ENCODE assay signal across 19 cellular contexts in the genomic region with DNA sequence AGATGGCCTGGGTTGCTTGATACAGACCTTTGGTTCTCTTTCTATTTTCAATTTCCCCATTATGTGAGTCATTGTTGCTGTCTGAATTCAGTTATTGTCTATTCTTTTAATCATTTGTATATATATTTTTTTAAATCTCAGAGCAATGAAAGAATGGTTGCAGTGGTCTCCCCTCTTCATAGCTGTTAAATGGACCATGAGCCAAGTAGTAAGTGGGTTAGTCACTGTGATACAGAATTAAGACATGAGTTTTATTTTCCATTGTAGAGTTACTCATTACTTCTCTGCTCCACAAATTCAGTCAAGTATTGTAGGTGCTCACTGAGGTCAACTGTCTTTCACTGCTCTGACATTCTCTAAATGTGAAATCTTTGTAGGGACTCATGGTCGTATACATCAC.
DNase-seq lines count a peak whose midpoint lies in the region; ATAC-seq, FAIRE-seq and TF ChIP-seq lines count a peak whose summit lies in the region.
"Had no signal": no experiment of that assay in that cellular context is flagged by ENCODE, and none has a peak within 500 bp of the region (broad histone marks: within the 10 kb centered on the region; RNA-seq: fewer than 3 reads in every experiment).

No MANE protein-coding gene starts in this region.

- peak; percentile 78 for DNase-seq in ACHN
- DNase-seq in astrocyte (ENCODE audit: low read depth) = peak; percentile 25
- DNase-seq in kidney glomerular epithelial cell (lab: John Stamatoyannopoulos, UW) = peak; percentile 98
- DNase-seq in stimulated activated naive B cell treated with anti-CD40 and anti-IgM and Interleukin-4, amounts not matched to agents 10 μg/mL and 1 μg/mL and 100 μg/mL, for 72 hours = no peak
- DNase-seq in hepatic stellate cell (ENCODE audit: low spot score) = no peak
- no peak for DNase-seq in activated T-cell treated with anti-CD3 and anti-CD28 coated beads, Interleukin-2, amount 50 U/mL, for 72 hours
- DNase-seq: Calu3; CD4-positive, alpha-beta memory T cell; DMS79 treated with DMSO at 0.1 percent for 48 hours; GF-D8; H9; IMR-90 had no signal

- H3K36me3 ChIP-seq in astrocyte (ENCODE audit: insufficient read depth, low read length) = no peaks in the 10 kb centered on the region
- H3K36me3 ChIP-seq: BLaER1 had no signal

- no peak for TF ChIP-seq CTCF in astrocyte (IDR thresholded peaks at IDR 0.05; ENCODE audit: insufficient read depth, low read depth, low read length)

- in situ Hi-C loops in ACHN (cut with HindIII; ENCODE audit: low pct_ligation_motif_present, low pct_unique_long_range_greater_than_20kb, low sequenced_read_pairs) = no loop called here

- no peaks in the 10 kb centered on the region for H4K20me1 ChIP-seq in astrocyte (ENCODE audit: insufficient read depth, low read length)
- H4K20me1 ChIP-seq: BLaER1 had no signal

- FAIRE-seq in astrocyte (lab: Jason Lieb, UNC) = no peak
- FAIRE-seq: A549, H1, HTR-8/SVneo had no signal

- H3K9ac ChIP-seq in astrocyte (ENCODE audit: low read length) = no peak overlapping the region
- H3K9ac ChIP-seq: BLaER1 had no signal

- H3K36me3 Mint-ChIP-seq in astrocyte (ENCODE audit: low read depth, unreplicated experiment) = no peaks in the 10 kb centered on the region
- no peaks in the 10 kb centered on the region for H3K36me3 Mint-ChIP-seq in stimulated activated naive B cell treated with anti-CD40 and anti-IgM and Interleukin-4, amounts not matched to agents 10 μg/mL and 1 μg/mL and 100 μg/mL, for 72 hours
- H3K36me3 Mint-ChIP-seq in activated T-cell treated with anti-CD3 and anti-CD28 coated beads, Interleukin-2, amount 50 U/mL, for 72 hours (ENCODE audit: insufficient read depth in 2 of 2) = peaks cover 0 to 3% of the 10 kb centered on the region in 2 donors
- H3K36me3 Mint-ChIP-seq: CD14-positive monocyte; CD4-positive, alpha-beta memory T cell had no signal

- no peak overlapping the region for H3K4me3 Mint-ChIP-seq in astrocyte (ENCODE audit: unreplicated experiment)
- no peak overlapping the region for H3K4me3 Mint-ChIP-seq in stimulated activated naive B cell treated with anti-CD40 and anti-IgM and Interleukin-4, amounts not matched to agents 10 μg/mL and 1 μg/mL and 100 μg/mL, for 72 hours
- H3K4me3 Mint-ChIP-seq in activated T-cell treated with anti-CD3 and anti-CD28 coated beads, Interleukin-2, amount 50 U/mL, for 72 hours = no peak overlapping the region
- H3K4me3 Mint-ChIP-seq: CD14-positive monocyte; CD4-positive, alpha-beta memory T cell; H9 had no signal

- no peaks in the 10 kb centered on the region for H3K9me3 Mint-ChIP-seq in astrocyte (ENCODE audit: unreplicated experiment)
- H3K9me3 Mint-ChIP-seq in stimulated activated naive B cell treated with anti-CD40 and anti-IgM and Interleukin-4, amounts not matched to agents 10 μg/mL and 1 μg/mL and 100 μg/mL, for 72 hours = peaks cover 5 to 6% of the 10 kb centered on the region in 2 donors
- H3K9me3 Mint-ChIP-seq in activated T-cell treated with anti-CD3 and anti-CD28 coated beads, Interleukin-2, amount 50 U/mL, for 72 hours = peaks cover 6 to 8% of the 10 kb centered on the region in 2 donors
- H3K9me3 Mint-ChIP-seq: H9 had no signal

- ATAC-seq in stimulated activated naive B cell treated with anti-CD40 and anti-IgM and Interleukin-4, amounts not matched to agents 10 μg/mL and 1 μg/mL and 100 μg/mL, for 72 hours (replicated peaks) = peak; percentile 64 to 68
- ATAC-seq in GM18517 (IDR thresholded peaks at IDR 0.05; ENCODE audit: unreplicated experiment) = no peak
- ATAC-seq in activated T-cell treated with anti-CD3 and anti-CD28 coated beads, Interleukin-2, amount 50 U/mL, for 72 hours (replicated peaks in 1 of 2) = no peak
- ATAC-seq: A549 had no signal

- H3K4me2 ChIP-seq in astrocyte (ENCODE audit: low read length) = no peak overlapping the region
- H3K4me2 ChIP-seq: A549, BLaER1 had no signal

- H3K9me3 ChIP-seq in astrocyte (ENCODE audit: insufficient read depth, low read depth, low read length) = no peaks in the 10 kb centered on the region
- H3K9me3 ChIP-seq: A549, BLaER1 had no signal

- H3K4me3 ChIP-seq in astrocyte (ENCODE audit: insufficient read depth, low read depth, low read length) = no peak overlapping the region
- H3K4me3 ChIP-seq: A549, BLaER1 had no signal

- no peaks in the 10 kb centered on the region for H3K4me1 ChIP-seq in astrocyte (ENCODE audit: insufficient read depth, low read length)
- H3K4me1 ChIP-seq: A549, BLaER1 had no signal

- no peak overlapping the region for H3K27ac ChIP-seq in astrocyte (ENCODE audit: low read depth, low read length)
- H3K27ac ChIP-seq: 22Rv1, A549, BLaER1 had no signal

- H3K4me1 Mint-ChIP-seq in astrocyte (ENCODE audit: low read depth, unreplicated experiment) = no peaks in the 10 kb centered on the region
- no peaks in the 10 kb centered on the region for H3K4me1 Mint-ChIP-seq in stimulated activated naive B cell treated with anti-CD40 and anti-IgM and Interleukin-4, amounts not matched to agents 10 μg/mL and 1 μg/mL and 100 μg/mL, for 72 hours
- no peaks in the 10 kb centered on the region for H3K4me1 Mint-ChIP-seq in activated T-cell treated with anti-CD3 and anti-CD28 coated beads, Interleukin-2, amount 50 U/mL, for 72 hours (ENCODE audit: low read depth)
- H3K4me1 Mint-ChIP-seq: CD14-positive monocyte; CD4-positive, alpha-beta memory T cell had no signal

- H3K79me2 ChIP-seq in astrocyte (ENCODE audit: insufficient read depth, low read length) = no peaks in the 10 kb centered on the region

- H3K27me3 Mint-ChIP-seq in astrocyte (ENCODE audit: low read depth, unreplicated experiment) = no peaks in the 10 kb centered on the region
- H3K27me3 Mint-ChIP-seq in stimulated activated naive B cell treated with anti-CD40 and anti-IgM and Interleukin-4, amounts not matched to agents 10 μg/mL and 1 μg/mL and 100 μg/mL, for 72 hours = peaks cover 3 to 7% of the 10 kb centered on the region in 2 donors
- H3K27me3 Mint-ChIP-seq in activated T-cell treated with anti-CD3 and anti-CD28 coated beads, Interleukin-2, amount 50 U/mL, for 72 hours (ENCODE audit: low read depth) = no peaks in the 10 kb centered on the region
- H3K27me3 Mint-ChIP-seq: CD4-positive, alpha-beta memory T cell had no signal

- no peak overlapping the region for H2AFZ ChIP-seq in astrocyte (ENCODE audit: low read depth, low read length)

- no peaks in the 10 kb centered on the region for H3K27me3 ChIP-seq in astrocyte (ENCODE audit: insufficient read depth, low read length)
- H3K27me3 ChIP-seq: BLaER1 had no signal

- no peak overlapping the region for H3K27ac Mint-ChIP-seq in astrocyte (ENCODE audit: unreplicated experiment)
- no peak overlapping the region for H3K27ac Mint-ChIP-seq in stimulated activated naive B cell treated with anti-CD40 and anti-IgM and Interleukin-4, amounts not matched to agents 10 μg/mL and 1 μg/mL and 100 μg/mL, for 72 hours
- H3K27ac Mint-ChIP-seq in activated T-cell treated with anti-CD3 and anti-CD28 coated beads, Interleukin-2, amount 50 U/mL, for 72 hours = no peak overlapping the region
- H3K27ac Mint-ChIP-seq: CD14-positive monocyte; CD4-positive, alpha-beta memory T cell; H9 had no signal

Comparison
In these comparisons a context has a peak if more than half of its experiments do, and no peak if none do; other contexts are left out.
1. DNase-seq: peak in ACHN (single experiment), astrocyte (single experiment) and kidney glomerular epithelial cell (single experiment); none in stimulated activated naive B cell treated with anti-CD40 and anti-IgM and Interleukin-4, amounts not matched to agents 10 μg/mL and 1 μg/mL and 100 μg/mL, for 72 hours (single experiment), hepatic stellate cell (single experiment) and activated T-cell treated with anti-CD3 and anti-CD28 coated beads, Interleukin-2, amount 50 U/mL, for 72 hours (0 of 2).
2. ATAC-seq: peak in stimulated activated naive B cell treated with anti-CD40 and anti-IgM and Interleukin-4, amounts not matched to agents 10 μg/mL and 1 μg/mL and 100 μg/mL, for 72 hours (2 of 2); none in GM18517 (single experiment) and activated T-cell treated with anti-CD3 and anti-CD28 coated beads, Interleukin-2, amount 50 U/mL, for 72 hours (0 of 2).